1 cellular context compared by ENCODE assay signal in genomic region chr4:24583451-24584174, GRCh38.
TF ChIP-seq lines count a peak whose summit lies in the region.

No MANE protein-coding gene starts in this region.

TF ChIP-seq in HepG2, 621 proteins besides CTCF, POLR2A, EP300 and RAD21 (continued from another document):
- TF ChIP-seq STAT6 (CRISPR knock-in tag; IDR thresholded peaks at IDR 0.05; ENCODE audit: borderline replicate concordance) (no peak), CREM (IDR thresholded peaks at IDR 0.05) (no peak), CREM (CRISPR knock-in tag; IDR thresholded peaks at IDR 0.05) (no peak), NR1H2 (CRISPR knock-in tag; IDR thresholded peaks at IDR 0.05; ENCODE audit: borderline replicate concordance, low read depth) (0 out of 2 replicates have a peak, but pooled peaks have one; percentile 17), PLSCR1 (CRISPR knock-in tag; IDR thresholded peaks at IDR 0.05; ENCODE audit: borderline replicate concordance) (0 out of 2 replicates have a peak, but pooled peaks have one; percentile 8), GABPA (IDR thresholded peaks at IDR 0.05; ENCODE audit: low read depth, low read length) (no peak), GABPA (CRISPR knock-in tag; IDR thresholded peaks at IDR 0.05; ENCODE audit: low read depth) (peak; percentile 63), KAT7 (CRISPR knock-in tag; IDR thresholded peaks at IDR 0.05; ENCODE audit: borderline replicate concordance) (no peak; the same call in 1 of the 2 replicates), ZNF205 (CRISPR knock-in tag; IDR thresholded peaks at IDR 0.05) (no peak), ZFP37 (CRISPR knock-in tag; IDR thresholded peaks at IDR 0.05; ENCODE audit: borderline replicate concordance) (0 out of 2 replicates have a peak, but pooled peaks have one; percentile 63), ZNF484 (CRISPR knock-in tag; IDR thresholded peaks at IDR 0.05; ENCODE audit: borderline replicate concordance, low read depth) (0 out of 2 replicates have a peak, but pooled peaks have one; percentile 45), MLXIP (CRISPR knock-in tag; IDR thresholded peaks at IDR 0.05; ENCODE audit: borderline replicate concordance) (0 out of 2 replicates have a peak, but pooled peaks have one; percentile 19), ZNF615 (CRISPR knock-in tag; IDR thresholded peaks at IDR 0.05; ENCODE audit: borderline replicate concordance) (no peak), ZNF570 (CRISPR knock-in tag; IDR thresholded peaks at IDR 0.05; ENCODE audit: borderline replicate concordance) (0 out of 2 replicates have a peak, but pooled peaks have one; percentile 9), ZNF275 (CRISPR knock-in tag; IDR thresholded peaks at IDR 0.05; ENCODE audit: borderline replicate concordance) (no peak), ELF3 (CRISPR knock-in tag; IDR thresholded peaks at IDR 0.05) (peak; percentile 70), TFDP1 (CRISPR knock-in tag; IDR thresholded peaks at IDR 0.05; ENCODE audit: borderline replicate concordance) (peak; percentile 60; the same call in 1 of the 2 replicates), ZNF280D (CRISPR knock-in tag; IDR thresholded peaks at IDR 0.05) (0 out of 2 replicates have a peak, but pooled peaks have one; percentile 7), PRDM15 (CRISPR knock-in tag; IDR thresholded peaks at IDR 0.05) (peak; percentile 91), ZNF691 (CRISPR knock-in tag; IDR thresholded peaks at IDR 0.05; ENCODE audit: borderline replicate concordance, low read depth) (no peak), HBP1 (CRISPR knock-in tag; IDR thresholded peaks at IDR 0.05; ENCODE audit: low read depth) (peak; percentile 61; the same call in 1 of the 2 replicates), ETV5 (CRISPR knock-in tag; IDR thresholded peaks at IDR 0.05; ENCODE audit: borderline replicate concordance) (peak; percentile 16; the same call in 1 of the 2 replicates)
